1 cellular context compared by ENCODE assay signal in genomic region chr1:44485229-44485932, GRCh38.
TF ChIP-seq lines count a peak whose summit lies in the region.

No MANE protein-coding gene starts in this region.

TF ChIP-seq in K562, 482 proteins besides CTCF, POLR2A, EP300 and RAD21 (continued from another document):
- TF ChIP-seq ZNF740 (CRISPR knock-in tag; IDR thresholded peaks at IDR 0.05) (no peak), ZNF740 (tag; IDR thresholded peaks at IDR 0.05) (no peak), ZNF224 (CRISPR knock-in tag; IDR thresholded peaks at IDR 0.05) (no peak), DEAF1 (CRISPR knock-in tag; IDR thresholded peaks at IDR 0.05) (no peak), RUNX1 (IDR thresholded peaks at IDR 0.05; ENCODE audit: low read depth) (peak; percentile 59; the same call in 1 of the 2 replicates), EP400 (IDR thresholded peaks at IDR 0.05) (peak; percentile 47; the same call in 1 of the 2 replicates), CSDE1 (IDR thresholded peaks at IDR 0.05) (no peak), RBM15 (IDR thresholded peaks at IDR 0.05; ENCODE audit: insufficient read depth, low read length) (no peak), LCOR (CRISPR knock-in tag; IDR thresholded peaks at IDR 0.05) (no peak; the same call in 1 of the 2 replicates), SIN3A (IDR thresholded peaks at IDR 0.05; ENCODE audit: borderline replicate concordance in 2 of 2, control insufficient read depth in 1 of 2, low read depth in 2 of 2, low read length in 2 of 2) (no peak), ZNF717 (CRISPR knock-in tag; IDR thresholded peaks at IDR 0.05) (no peak), NEUROD1 (IDR thresholded peaks at IDR 0.05; ENCODE audit: borderline replicate concordance, low read depth, low read length, partially characterized antibody) (peak; percentile 61), JUN (IDR thresholded peaks at IDR 0.05; ENCODE audit: borderline replicate concordance, low read depth, low read length) (peak; percentile 89), JUN (CRISPR knock-in tag; IDR thresholded peaks at IDR 0.05; ENCODE audit: borderline replicate concordance) (0 out of 2 replicates have a peak, but pooled peaks have one; percentile 61), ZNF77 (CRISPR knock-in tag; IDR thresholded peaks at IDR 0.05) (no peak), POU5F1 (IDR thresholded peaks at IDR 0.05; ENCODE audit: borderline replicate concordance, low read depth, low read length, partially characterized antibody) (no peak), ZNF395 (CRISPR knock-in tag; IDR thresholded peaks at IDR 0.05) (peak; percentile 74), HES1 (IDR thresholded peaks at IDR 0.05; ENCODE audit: low read depth) (peak; percentile 87), HOXB6 (CRISPR knock-in tag; IDR thresholded peaks at IDR 0.05; ENCODE audit: borderline replicate concordance) (no peak), ZNF311 (CRISPR knock-in tag; IDR thresholded peaks at IDR 0.05) (no peak), TFE3 (CRISPR knock-in tag; IDR thresholded peaks at IDR 0.05) (no peak), NFE2L1 (tag; IDR thresholded peaks at IDR 0.05; ENCODE audit: borderline replicate concordance, low read depth) (peak; percentile 88), ZNF589 (CRISPR knock-in tag; IDR thresholded peaks at IDR 0.05; ENCODE audit: low read depth) (peak; percentile 85)
